Comparison of ENCODE assay signal across 1 cellular context in the genomic region with DNA sequence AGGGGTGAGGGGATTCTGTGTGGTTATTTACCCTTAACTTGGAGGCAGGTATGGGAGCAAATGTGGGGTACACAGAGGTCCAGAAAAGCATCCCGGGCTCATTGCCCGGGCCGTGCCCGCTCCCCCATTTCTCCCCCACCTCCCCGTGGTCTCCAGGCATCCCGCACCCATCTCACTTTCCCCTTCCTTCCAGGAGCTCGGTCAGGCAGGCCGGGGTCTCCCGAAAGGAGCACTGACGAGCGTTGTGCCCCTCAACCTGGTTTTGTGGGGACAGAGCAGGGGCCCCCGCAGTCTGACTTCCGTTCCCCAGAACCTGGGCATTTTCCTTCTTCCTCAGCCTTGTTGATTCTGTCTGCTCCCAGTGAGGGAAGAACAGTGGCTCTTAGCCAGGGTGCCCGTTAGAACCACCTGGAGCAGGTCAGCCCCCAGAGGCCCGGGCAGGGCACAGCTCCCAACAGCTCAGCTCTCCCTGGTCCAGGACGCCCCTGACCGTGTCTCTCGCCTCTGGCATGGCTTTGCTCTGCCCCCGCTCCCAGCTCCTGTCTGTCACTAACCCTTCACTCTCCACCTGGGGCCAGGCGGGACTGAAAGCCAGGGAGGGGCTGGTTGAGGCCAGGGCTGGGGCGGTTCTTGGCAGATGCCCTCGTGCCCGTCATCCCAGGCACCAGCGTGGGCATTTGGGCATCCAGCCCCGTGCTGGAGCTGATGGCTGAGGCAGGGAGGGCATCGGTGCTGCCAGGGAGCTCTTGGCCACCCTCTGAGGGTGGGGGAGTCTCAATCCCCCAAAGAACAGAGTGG.
TF ChIP-seq lines count a peak whose summit lies in the region.

No MANE protein-coding gene starts in this region.

TF ChIP-seq in SK-N-SH, 30 proteins besides CTCF, POLR2A, EP300 and RAD21:
- TF ChIP-seq, protein P1, sequence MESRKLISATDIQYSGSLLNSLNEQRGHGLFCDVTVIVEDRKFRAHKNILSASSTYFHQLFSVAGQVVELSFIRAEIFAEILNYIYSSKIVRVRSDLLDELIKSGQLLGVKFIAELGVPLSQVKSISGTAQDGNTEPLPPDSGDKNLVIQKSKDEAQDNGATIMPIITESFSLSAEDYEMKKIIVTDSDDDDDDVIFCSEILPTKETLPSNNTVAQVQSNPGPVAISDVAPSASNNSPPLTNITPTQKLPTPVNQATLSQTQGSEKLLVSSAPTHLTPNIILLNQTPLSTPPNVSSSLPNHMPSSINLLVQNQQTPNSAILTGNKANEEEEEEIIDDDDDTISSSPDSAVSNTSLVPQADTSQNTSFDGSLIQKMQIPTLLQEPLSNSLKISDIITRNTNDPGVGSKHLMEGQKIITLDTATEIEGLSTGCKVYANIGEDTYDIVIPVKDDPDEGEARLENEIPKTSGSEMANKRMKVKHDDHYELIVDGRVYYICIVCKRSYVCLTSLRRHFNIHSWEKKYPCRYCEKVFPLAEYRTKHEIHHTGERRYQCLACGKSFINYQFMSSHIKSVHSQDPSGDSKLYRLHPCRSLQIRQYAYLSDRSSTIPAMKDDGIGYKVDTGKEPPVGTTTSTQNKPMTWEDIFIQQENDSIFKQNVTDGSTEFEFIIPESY (IDR thresholded peaks at IDR 0.05; ENCODE audit: borderline replicate concordance, low read depth): no peak
- TF ChIP-seq TEAD4 (IDR thresholded peaks at IDR 0.05; ENCODE audit: borderline replicate concordance, insufficient read depth) (no peak), USF1 (IDR thresholded peaks at IDR 0.05; ENCODE audit: borderline replicate concordance, low read depth) (no peak), SMC3 (IDR thresholded peaks at IDR 0.05; ENCODE audit: low read depth, low read length) (no peak), TCF12 (IDR thresholded peaks at IDR 0.05) (no peak), GABPA (IDR thresholded peaks at IDR 0.05; ENCODE audit: low read depth) (no peak), GATA2 (CRISPR knock-in tag; IDR thresholded peaks at IDR 0.05) (no peak), FOXJ3 (CRISPR knock-in tag; IDR thresholded peaks at IDR 0.05) (no peak), FOSL2 (IDR thresholded peaks at IDR 0.05; ENCODE audit: borderline replicate concordance, low read depth) (no peak), MXI1 (IDR thresholded peaks at IDR 0.05; ENCODE audit: low read depth, low read length) (no peak), RCOR1 (IDR thresholded peaks at IDR 0.05; ENCODE audit: low read length) (no peak), RFX5 (IDR thresholded peaks at IDR 0.05; ENCODE audit: low read length) (no peak)
- TF ChIP-seq, protein P2, sequence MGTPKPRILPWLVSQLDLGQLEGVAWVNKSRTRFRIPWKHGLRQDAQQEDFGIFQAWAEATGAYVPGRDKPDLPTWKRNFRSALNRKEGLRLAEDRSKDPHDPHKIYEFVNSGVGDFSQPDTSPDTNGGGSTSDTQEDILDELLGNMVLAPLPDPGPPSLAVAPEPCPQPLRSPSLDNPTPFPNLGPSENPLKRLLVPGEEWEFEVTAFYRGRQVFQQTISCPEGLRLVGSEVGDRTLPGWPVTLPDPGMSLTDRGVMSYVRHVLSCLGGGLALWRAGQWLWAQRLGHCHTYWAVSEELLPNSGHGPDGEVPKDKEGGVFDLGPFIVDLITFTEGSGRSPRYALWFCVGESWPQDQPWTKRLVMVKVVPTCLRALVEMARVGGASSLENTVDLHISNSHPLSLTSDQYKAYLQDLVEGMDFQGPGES (IDR thresholded peaks at IDR 0.05; ENCODE audit: low read depth, low read length): no peak
